Comparison of ENCODE assay signal across 1 cellular context in the genomic region with DNA sequence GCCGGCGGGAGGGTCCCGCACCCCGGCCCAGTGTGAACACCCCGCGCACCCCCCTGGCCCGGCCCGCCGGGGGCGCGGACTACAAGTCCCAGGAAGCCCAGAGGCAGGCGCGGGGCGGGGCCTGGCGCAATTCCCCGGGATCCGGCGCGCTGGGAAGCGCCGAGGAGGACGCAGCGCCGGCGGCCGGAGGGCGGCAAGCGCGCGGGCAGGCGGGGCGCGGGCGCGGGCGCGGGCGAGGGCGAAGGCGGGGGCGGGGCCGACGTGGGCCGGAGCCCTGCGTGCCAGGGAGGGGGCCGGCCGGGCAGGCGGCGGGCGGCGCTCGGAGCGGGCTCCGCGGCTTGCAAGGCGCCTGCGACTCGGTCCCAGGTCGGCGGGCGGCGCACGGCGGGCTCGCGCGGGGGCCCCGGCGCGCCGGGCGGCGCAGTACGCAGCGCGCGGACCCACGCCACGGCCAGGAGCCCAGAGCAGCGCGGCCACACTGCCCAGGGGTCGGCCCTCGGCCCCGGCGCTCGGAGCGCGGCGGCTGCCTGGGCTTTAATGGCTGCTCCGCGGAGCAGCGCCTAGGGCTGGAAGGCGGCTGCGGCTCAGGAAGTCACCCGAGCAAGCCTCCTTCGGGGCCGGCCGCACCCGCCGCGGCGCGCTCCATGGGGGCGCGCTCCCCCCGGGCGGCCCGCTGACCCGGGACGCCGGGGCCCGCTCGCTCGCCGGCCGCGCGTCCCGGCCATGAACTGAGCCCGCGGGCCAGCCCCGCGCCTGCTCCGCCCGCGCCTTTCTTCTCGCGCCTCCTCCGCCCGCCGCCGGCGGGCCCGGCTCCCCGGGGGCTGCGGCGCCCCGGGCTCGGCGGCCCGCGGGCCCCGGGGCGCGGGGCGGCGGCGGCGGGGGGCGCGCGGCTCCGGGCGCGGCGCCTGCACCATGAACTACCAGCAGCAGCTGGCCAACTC.
TF ChIP-seq lines count a peak whose summit lies in the region.

A gene (plus strand): TSS at position 269 of the 941 bp plus-strand sequence.

TF ChIP-seq in H1, 55 proteins besides CTCF, POLR2A, EP300 and RAD21:
- TF ChIP-seq POU5F1 (IDR thresholded peaks at IDR 0.05; ENCODE audit: low read depth, low read length) = no peak
- TF ChIP-seq SUZ12 (IDR thresholded peaks at IDR 0.05; ENCODE audit: low read length) = no peak
- TF ChIP-seq BACH1 (IDR thresholded peaks at IDR 0.05; ENCODE audit: low read length) = no peak
- TF ChIP-seq SP1 (IDR thresholded peaks at IDR 0.05; ENCODE audit: low read depth, low read length) = no peak
- no peak for TF ChIP-seq KDM5A (IDR thresholded peaks at IDR 0.05; ENCODE audit: low read length)
- TF ChIP-seq BRCA1 (IDR thresholded peaks at IDR 0.05; ENCODE audit: low read depth, low read length) = no peak
- TF ChIP-seq NRF1 (IDR thresholded peaks at IDR 0.05; ENCODE audit: low read depth, low read length) = no peak
- peak; percentile 6 for TF ChIP-seq KDM4A (IDR thresholded peaks at IDR 0.05; ENCODE audit: low read depth, low read length, severe bottlenecking)
- TF ChIP-seq YY1 (IDR thresholded peaks at IDR 0.05; ENCODE audit: low read depth, low read length) = 0 out of 2 replicates have a peak, but pooled peaks have one; percentile 30
- peak; percentile 83 for TF ChIP-seq CREB1 (IDR thresholded peaks at IDR 0.05)
- no peak for TF ChIP-seq TAF7 (optimal IDR thresholded peaks at IDR 0.05; ENCODE audit: borderline replicate concordance, low read depth, low read length)
- no peak for TF ChIP-seq SP2 (IDR thresholded peaks at IDR 0.05; ENCODE audit: low read length)
- TF ChIP-seq, protein P1, sequence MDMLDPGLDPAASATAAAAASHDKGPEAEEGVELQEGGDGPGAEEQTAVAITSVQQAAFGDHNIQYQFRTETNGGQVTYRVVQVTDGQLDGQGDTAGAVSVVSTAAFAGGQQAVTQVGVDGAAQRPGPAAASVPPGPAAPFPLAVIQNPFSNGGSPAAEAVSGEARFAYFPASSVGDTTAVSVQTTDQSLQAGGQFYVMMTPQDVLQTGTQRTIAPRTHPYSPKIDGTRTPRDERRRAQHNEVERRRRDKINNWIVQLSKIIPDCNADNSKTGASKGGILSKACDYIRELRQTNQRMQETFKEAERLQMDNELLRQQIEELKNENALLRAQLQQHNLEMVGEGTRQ (IDR thresholded peaks at IDR 0.05; ENCODE audit: low read length) = no peak
- TF ChIP-seq TCF12 (IDR thresholded peaks at IDR 0.05; ENCODE audit: low read depth, low read length) = no peak
- no peak for TF ChIP-seq HDAC2 (IDR thresholded peaks at IDR 0.05; ENCODE audit: borderline replicate concordance in 1 of 2, low read depth in 2 of 2, low read length in 2 of 2)
- TF ChIP-seq SIX5 (IDR thresholded peaks at IDR 0.05; ENCODE audit: low read depth, low read length) = peak; percentile 44; the same call in 1 of the 2 replicates
- no peak for TF ChIP-seq CHD1 (IDR thresholded peaks at IDR 0.05; ENCODE audit: low read depth, low read length)
- no peak for TF ChIP-seq GABPA (IDR thresholded peaks at IDR 0.05; ENCODE audit: borderline replicate concordance, insufficient read depth, low read length)
- TF ChIP-seq SRF (IDR thresholded peaks at IDR 0.05; ENCODE audit: low read depth, low read length) = 0 out of 2 replicates have a peak, but pooled peaks have one; percentile 22
- no peak for TF ChIP-seq HDAC6 (IDR thresholded peaks at IDR 0.05; ENCODE audit: low read depth, low read length)
- TF ChIP-seq ASH2L (IDR thresholded peaks at IDR 0.05; ENCODE audit: low read length) = no peak
- TF ChIP-seq RNF2 (IDR thresholded peaks at IDR 0.05; ENCODE audit: borderline replicate concordance, low read depth, low read length, missing control alignments, poor library complexity, severe bottlenecking) = no peak
- no peak for TF ChIP-seq CEBPB (IDR thresholded peaks at IDR 0.05; ENCODE audit: low read depth, low read length)
- TF ChIP-seq, protein P2, sequence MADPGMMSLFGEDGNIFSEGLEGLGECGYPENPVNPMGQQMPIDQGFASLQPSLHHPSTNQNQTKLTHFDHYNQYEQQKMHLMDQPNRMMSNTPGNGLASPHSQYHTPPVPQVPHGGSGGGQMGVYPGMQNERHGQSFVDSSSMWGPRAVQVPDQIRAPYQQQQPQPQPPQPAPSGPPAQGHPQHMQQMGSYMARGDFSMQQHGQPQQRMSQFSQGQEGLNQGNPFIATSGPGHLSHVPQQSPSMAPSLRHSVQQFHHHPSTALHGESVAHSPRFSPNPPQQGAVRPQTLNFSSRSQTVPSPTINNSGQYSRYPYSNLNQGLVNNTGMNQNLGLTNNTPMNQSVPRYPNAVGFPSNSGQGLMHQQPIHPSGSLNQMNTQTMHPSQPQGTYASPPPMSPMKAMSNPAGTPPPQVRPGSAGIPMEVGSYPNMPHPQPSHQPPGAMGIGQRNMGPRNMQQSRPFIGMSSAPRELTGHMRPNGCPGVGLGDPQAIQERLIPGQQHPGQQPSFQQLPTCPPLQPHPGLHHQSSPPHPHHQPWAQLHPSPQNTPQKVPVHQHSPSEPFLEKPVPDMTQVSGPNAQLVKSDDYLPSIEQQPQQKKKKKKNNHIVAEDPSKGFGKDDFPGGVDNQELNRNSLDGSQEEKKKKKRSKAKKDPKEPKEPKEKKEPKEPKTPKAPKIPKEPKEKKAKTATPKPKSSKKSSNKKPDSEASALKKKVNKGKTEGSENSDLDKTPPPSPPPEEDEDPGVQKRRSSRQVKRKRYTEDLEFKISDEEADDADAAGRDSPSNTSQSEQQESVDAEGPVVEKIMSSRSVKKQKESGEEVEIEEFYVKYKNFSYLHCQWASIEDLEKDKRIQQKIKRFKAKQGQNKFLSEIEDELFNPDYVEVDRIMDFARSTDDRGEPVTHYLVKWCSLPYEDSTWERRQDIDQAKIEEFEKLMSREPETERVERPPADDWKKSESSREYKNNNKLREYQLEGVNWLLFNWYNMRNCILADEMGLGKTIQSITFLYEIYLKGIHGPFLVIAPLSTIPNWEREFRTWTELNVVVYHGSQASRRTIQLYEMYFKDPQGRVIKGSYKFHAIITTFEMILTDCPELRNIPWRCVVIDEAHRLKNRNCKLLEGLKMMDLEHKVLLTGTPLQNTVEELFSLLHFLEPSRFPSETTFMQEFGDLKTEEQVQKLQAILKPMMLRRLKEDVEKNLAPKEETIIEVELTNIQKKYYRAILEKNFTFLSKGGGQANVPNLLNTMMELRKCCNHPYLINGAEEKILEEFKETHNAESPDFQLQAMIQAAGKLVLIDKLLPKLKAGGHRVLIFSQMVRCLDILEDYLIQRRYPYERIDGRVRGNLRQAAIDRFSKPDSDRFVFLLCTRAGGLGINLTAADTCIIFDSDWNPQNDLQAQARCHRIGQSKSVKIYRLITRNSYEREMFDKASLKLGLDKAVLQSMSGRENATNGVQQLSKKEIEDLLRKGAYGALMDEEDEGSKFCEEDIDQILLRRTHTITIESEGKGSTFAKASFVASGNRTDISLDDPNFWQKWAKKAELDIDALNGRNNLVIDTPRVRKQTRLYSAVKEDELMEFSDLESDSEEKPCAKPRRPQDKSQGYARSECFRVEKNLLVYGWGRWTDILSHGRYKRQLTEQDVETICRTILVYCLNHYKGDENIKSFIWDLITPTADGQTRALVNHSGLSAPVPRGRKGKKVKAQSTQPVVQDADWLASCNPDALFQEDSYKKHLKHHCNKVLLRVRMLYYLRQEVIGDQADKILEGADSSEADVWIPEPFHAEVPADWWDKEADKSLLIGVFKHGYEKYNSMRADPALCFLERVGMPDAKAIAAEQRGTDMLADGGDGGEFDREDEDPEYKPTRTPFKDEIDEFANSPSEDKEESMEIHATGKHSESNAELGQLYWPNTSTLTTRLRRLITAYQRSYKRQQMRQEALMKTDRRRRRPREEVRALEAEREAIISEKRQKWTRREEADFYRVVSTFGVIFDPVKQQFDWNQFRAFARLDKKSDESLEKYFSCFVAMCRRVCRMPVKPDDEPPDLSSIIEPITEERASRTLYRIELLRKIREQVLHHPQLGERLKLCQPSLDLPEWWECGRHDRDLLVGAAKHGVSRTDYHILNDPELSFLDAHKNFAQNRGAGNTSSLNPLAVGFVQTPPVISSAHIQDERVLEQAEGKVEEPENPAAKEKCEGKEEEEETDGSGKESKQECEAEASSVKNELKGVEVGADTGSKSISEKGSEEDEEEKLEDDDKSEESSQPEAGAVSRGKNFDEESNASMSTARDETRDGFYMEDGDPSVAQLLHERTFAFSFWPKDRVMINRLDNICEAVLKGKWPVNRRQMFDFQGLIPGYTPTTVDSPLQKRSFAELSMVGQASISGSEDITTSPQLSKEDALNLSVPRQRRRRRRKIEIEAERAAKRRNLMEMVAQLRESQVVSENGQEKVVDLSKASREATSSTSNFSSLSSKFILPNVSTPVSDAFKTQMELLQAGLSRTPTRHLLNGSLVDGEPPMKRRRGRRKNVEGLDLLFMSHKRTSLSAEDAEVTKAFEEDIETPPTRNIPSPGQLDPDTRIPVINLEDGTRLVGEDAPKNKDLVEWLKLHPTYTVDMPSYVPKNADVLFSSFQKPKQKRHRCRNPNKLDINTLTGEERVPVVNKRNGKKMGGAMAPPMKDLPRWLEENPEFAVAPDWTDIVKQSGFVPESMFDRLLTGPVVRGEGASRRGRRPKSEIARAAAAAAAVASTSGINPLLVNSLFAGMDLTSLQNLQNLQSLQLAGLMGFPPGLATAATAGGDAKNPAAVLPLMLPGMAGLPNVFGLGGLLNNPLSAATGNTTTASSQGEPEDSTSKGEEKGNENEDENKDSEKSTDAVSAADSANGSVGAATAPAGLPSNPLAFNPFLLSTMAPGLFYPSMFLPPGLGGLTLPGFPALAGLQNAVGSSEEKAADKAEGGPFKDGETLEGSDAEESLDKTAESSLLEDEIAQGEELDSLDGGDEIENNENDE (IDR thresholded peaks at IDR 0.05; ENCODE audit: insufficient replicate concordance, low read length) = no peak
- no peak for TF ChIP-seq TEAD4 (IDR thresholded peaks at IDR 0.05; ENCODE audit: low read depth, low read length)
- no peak for TF ChIP-seq POLR2AphosphoS5 (IDR thresholded peaks at IDR 0.05; ENCODE audit: low read depth, low read length)
- no peak for TF ChIP-seq RFX5 (IDR thresholded peaks at IDR 0.05; ENCODE audit: borderline replicate concordance, low read depth, low read length)
- no peak for TF ChIP-seq JUND (IDR thresholded peaks at IDR 0.05; ENCODE audit: low read length)
- TF ChIP-seq, protein P3, sequence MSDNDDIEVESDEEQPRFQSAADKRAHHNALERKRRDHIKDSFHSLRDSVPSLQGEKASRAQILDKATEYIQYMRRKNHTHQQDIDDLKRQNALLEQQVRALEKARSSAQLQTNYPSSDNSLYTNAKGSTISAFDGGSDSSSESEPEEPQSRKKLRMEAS (IDR thresholded peaks at IDR 0.05) = peak; percentile 8; the same call in 1 of the 2 replicates
- TF ChIP-seq SIN3A (conservative IDR thresholded peaks at IDR 0.05 in 1 of 2, IDR thresholded peaks at IDR 0.05 in 1 of 2; ENCODE audit: low read depth in 1 of 2, low read length in 2 of 2) = no peak; a peak in 1 of 4 replicates
- TF ChIP-seq MAFK (IDR thresholded peaks at IDR 0.05; ENCODE audit: low read depth, low read length) = no peak
- TF ChIP-seq CHD2 (IDR thresholded peaks at IDR 0.05; ENCODE audit: low read length) = no peak
- TF ChIP-seq TAF1 (IDR thresholded peaks at IDR 0.05; ENCODE audit: low read depth, low read length) = peak; percentile 37; the same call in 1 of the 2 replicates
- no peak for TF ChIP-seq FOSL1 (IDR thresholded peaks at IDR 0.05; ENCODE audit: insufficient read depth, low read depth, low read length)
- TF ChIP-seq BCL11A (IDR thresholded peaks at IDR 0.05; ENCODE audit: low read depth in 2 of 2, low read length in 2 of 2) = no peak
- TF ChIP-seq CBX5 (IDR thresholded peaks at IDR 0.05; ENCODE audit: low read depth, low read length) = no peak
- TF ChIP-seq SIRT6 (IDR thresholded peaks at IDR 0.05; ENCODE audit: low read length) = no peak
- TF ChIP-seq TBP (IDR thresholded peaks at IDR 0.05; ENCODE audit: low read depth, low read length) = no peak
- TF ChIP-seq RXRA (IDR thresholded peaks at IDR 0.05; ENCODE audit: insufficient read depth, low read depth, low read length) = no peak
- TF ChIP-seq, protein P4, sequence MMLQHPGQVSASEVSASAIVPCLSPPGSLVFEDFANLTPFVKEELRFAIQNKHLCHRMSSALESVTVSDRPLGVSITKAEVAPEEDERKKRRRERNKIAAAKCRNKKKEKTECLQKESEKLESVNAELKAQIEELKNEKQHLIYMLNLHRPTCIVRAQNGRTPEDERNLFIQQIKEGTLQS (IDR thresholded peaks at IDR 0.05; ENCODE audit: insufficient read depth, low read depth, low read length) = 0 out of 2 replicates have a peak, but pooled peaks have one; percentile 14
- 0 out of 2 replicates have a peak, but pooled peaks have one; percentile 18 for TF ChIP-seq PHF8 (conservative IDR thresholded peaks at IDR 0.05; ENCODE audit: low read depth, low read length)
- TF ChIP-seq GTF2F1 (IDR thresholded peaks at IDR 0.05; ENCODE audit: borderline replicate concordance, low read depth, low read length) = no peak
- no peak for TF ChIP-seq EGR1 (IDR thresholded peaks at IDR 0.05; ENCODE audit: borderline replicate concordance, low read depth, low read length)
- TF ChIP-seq, protein P5, sequence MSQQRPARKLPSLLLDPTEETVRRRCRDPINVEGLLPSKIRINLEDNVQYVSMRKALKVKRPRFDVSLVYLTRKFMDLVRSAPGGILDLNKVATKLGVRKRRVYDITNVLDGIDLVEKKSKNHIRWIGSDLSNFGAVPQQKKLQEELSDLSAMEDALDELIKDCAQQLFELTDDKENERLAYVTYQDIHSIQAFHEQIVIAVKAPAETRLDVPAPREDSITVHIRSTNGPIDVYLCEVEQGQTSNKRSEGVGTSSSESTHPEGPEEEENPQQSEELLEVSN (IDR thresholded peaks at IDR 0.05) = no peak
